28 cellular contexts compared by ENCODE assay signal in genomic region chr2:188441288-188441947, GRCh38.
"Had no signal": no experiment of that assay in that cellular context is flagged by ENCODE, and none has a peak within 500 bp of the region (broad histone marks: within the 10 kb centered on the region; RNA-seq: fewer than 3 reads in every experiment).

No MANE protein-coding gene starts in this region.

- H3K9me3 Mint-ChIP-seq: activated CD4-positive, alpha-beta T cell treated with anti-CD3 and anti-CD28 coated beads, Interleukin-2, amount 10 ng/mL, durations not matched to agents 24 days and 14 days; activated T-helper 17 cell treated with anti-CD3 and anti-CD28 coated beads, Interleukin-2, amount 50 U/mL, for 72 hours; nephron; T-helper 1 cell treated with Interleukin-12 subunit alpha and Interleukin-12 subunit beta and Interleukin-4 antibody, amounts not matched to agents 30 μg/mL and 1 μg/mL, for 36 hours had no signal

- H3K4me2 ChIP-seq: smooth muscle cell had no signal

- H3K4me3 ChIP-seq: colonic mucosa, gastrocnemius medialis, left ventricle myocardium inferior, ovary, prostate gland, smooth muscle cell, testis, transverse colon had no signal

- H3K4me1 ChIP-seq: colonic mucosa, gastrocnemius medialis, left ventricle myocardium inferior, prostate gland, testis, transverse colon had no signal

- H3K9me3 ChIP-seq: colonic mucosa, gastrocnemius medialis, ovary, prostate gland, testis, transverse colon had no signal

- H3K27ac ChIP-seq: colonic mucosa, gastrocnemius medialis, left ventricle myocardium inferior, ovary, prostate gland, testis, transverse colon, WERI-Rb-1 had no signal

- H3K27me3 Mint-ChIP-seq: activated CD4-positive, alpha-beta memory T cell treated with anti-CD3 and anti-CD28 coated beads, Interleukin-2, amount 10 ng/mL, durations not matched to agents 7 days and 5 days; activated CD4-positive, alpha-beta T cell treated with anti-CD3 and anti-CD28 coated beads, Interleukin-2, amount 10 ng/mL, durations not matched to agents 24 days and 14 days; activated T-cell treated with anti-CD3 and anti-CD28 coated beads, Interleukin-2, amount 50 U/mL, for 24 hours; activated T-helper 17 cell treated with anti-CD3 and anti-CD28 coated beads, Interleukin-2, amount 50 U/mL, for 72 hours had no signal

- H3K36me3 ChIP-seq: colonic mucosa, gastrocnemius medialis, left ventricle myocardium inferior, ovary, prostate gland, transverse colon, WERI-Rb-1 had no signal

- ATAC-seq: activated naive CD4-positive, alpha-beta T cell treated with anti-CD3 and anti-CD28 coated beads, Interleukin-2, amount 50 U/mL, for 72 hours; activated T-helper 17 cell treated with anti-CD3 and anti-CD28 coated beads, Interleukin-2, amount 50 U/mL, for 72 hours; gastrocnemius medialis had no signal

- H3K27ac Mint-ChIP-seq: activated CD4-positive, alpha-beta memory T cell treated with anti-CD3 and anti-CD28 coated beads, Interleukin-2, amount 10 ng/mL, durations not matched to agents 7 days and 5 days; activated CD4-positive, alpha-beta T cell treated with anti-CD3 and anti-CD28 coated beads, Interleukin-2, amount 10 ng/mL, durations not matched to agents 24 days and 14 days; activated naive CD4-positive, alpha-beta T cell treated with anti-CD3 and anti-CD28 coated beads, Interleukin-2, amount 50 U/mL, for 72 hours; activated T-cell treated with anti-CD3 and anti-CD28 coated beads, Interleukin-2, amount 50 U/mL, for 24 hours; activated T-helper 17 cell treated with anti-CD3 and anti-CD28 coated beads, Interleukin-2, amount 50 U/mL, for 72 hours; T-helper 1 cell treated with Interleukin-12 subunit alpha and Interleukin-12 subunit beta and Interleukin-4 antibody, amounts not matched to agents 30 μg/mL and 1 μg/mL, for 36 hours had no signal

- H3K4me3 Mint-ChIP-seq: activated CD4-positive, alpha-beta memory T cell treated with anti-CD3 and anti-CD28 coated beads, Interleukin-2, amount 10 ng/mL, durations not matched to agents 7 days and 5 days; activated CD4-positive, alpha-beta T cell treated with anti-CD3 and anti-CD28 coated beads, Interleukin-2, amount 10 ng/mL, durations not matched to agents 24 days and 14 days; activated T-cell treated with anti-CD3 and anti-CD28 coated beads, Interleukin-2, amount 50 U/mL, for 24 hours; activated T-helper 17 cell treated with anti-CD3 and anti-CD28 coated beads, Interleukin-2, amount 50 U/mL, for 72 hours; nephron; T-helper 1 cell treated with Interleukin-12 subunit alpha and Interleukin-12 subunit beta and Interleukin-4 antibody, amounts not matched to agents 30 μg/mL and 1 μg/mL, for 36 hours had no signal

- H3K36me3 Mint-ChIP-seq: activated naive CD4-positive, alpha-beta T cell treated with anti-CD3 and anti-CD28 coated beads, Interleukin-2, amount 50 U/mL, for 72 hours had no signal

- DNase-seq: activated CD4-positive, alpha-beta memory T cell treated with anti-CD3 and anti-CD28 coated beads, Interleukin-2, amount 10 ng/mL, durations not matched to agents 7 days and 5 days; activated CD4-positive, alpha-beta T cell treated with anti-CD3 and anti-CD28 coated beads, Interleukin-2, amount 10 ng/mL, durations not matched to agents 24 days and 14 days; activated CD4-positive, CD25-positive, alpha-beta regulatory T cell treated with anti-CD3 and anti-CD28 coated beads, Interleukin-2, amount 50 U/mL, for 72 hours; activated CD8-positive, alpha-beta memory T cell treated with anti-CD3 and anti-CD28 coated beads, Interleukin-2, amount 50 U/mL, for 48 hours; activated T-cell treated with anti-CD3 and anti-CD28 coated beads, Interleukin-2, amount 50 U/mL, for 24 hours; cerebellar nuclear complex; colonic mucosa; effector memory CD4-positive, alpha-beta T cell; erythroblast; gastrocnemius medialis; glutamatergic neuron; islet precursor cell; left ventricle myocardium inferior; ovary; stimulated activated CD4-positive, alpha-beta T cell treated with anti-CD3 and anti-CD28 coated beads, Interleukin-1b, Interleukin-23, amount 100 ng/mL, for 48 hours; stimulated activated CD4-positive, alpha-beta T cell treated with anti-CD3 and anti-CD28 coated beads, Interleukin-4, amount 100 ng/mL, for 4 hours; stimulated activated CD8-positive, alpha-beta memory T cell treated with anti-CD3 and anti-CD28 coated beads, Interleukin-4, amount 100 ng/mL, for 48 hours; stimulated activated naive CD4-positive, alpha-beta T cell; T-helper 9 cell; testis; transverse colon; WERI-Rb-1 had no signal

- H3K27me3 ChIP-seq: colonic mucosa, gastrocnemius medialis, ovary, testis, transverse colon had no signal

- H3K4me1 Mint-ChIP-seq: activated CD4-positive, alpha-beta memory T cell treated with anti-CD3 and anti-CD28 coated beads, Interleukin-2, amount 10 ng/mL, durations not matched to agents 7 days and 5 days; activated CD4-positive, alpha-beta T cell treated with anti-CD3 and anti-CD28 coated beads, Interleukin-2, amount 10 ng/mL, durations not matched to agents 24 days and 14 days; activated T-helper 17 cell treated with anti-CD3 and anti-CD28 coated beads, Interleukin-2, amount 50 U/mL, for 72 hours; nephron had no signal
